Comparison of ENCODE assay signal across 11 cellular contexts in genomic region chr5:90548069-90548593, GRCh38. TPM values are rescaled to one million over a fixed set of nuclear protein-coding genes. Genes with fewer than 3 reads are reported as not detected.
A peak's percentile ranks its signal among the peaks of the same experiment; 100 is the strongest.
DNase-seq lines count a peak whose midpoint lies in the region; ATAC-seq and TF ChIP-seq lines count a peak whose summit lies in the region.
"Had no signal": no experiment of that assay in that cellular context is flagged by ENCODE, and none has a peak within 500 bp of the region (broad histone marks: within the 10 kb centered on the region; RNA-seq: fewer than 3 reads in every experiment).

No MANE protein-coding gene starts in this region.

- no TSS peak for BruUV-seq in mammary epithelial cell (replicated peaks; lab: Mats Ljungman, UMichigan)

- peak; percentile 21 for DNase-seq in left cardiac atrium
- DNase-seq in Right ventricle myocardium inferior (ENCODE audit: missing footprints) = no peak
- peak; percentile 18 to 49 for DNase-seq in NCI-H526 (lab: John Stamatoyannopoulos, UW)
- no peak for DNase-seq in left ventricle myocardium superior
- no peak for DNase-seq in NCI-H1048 (lab: John Stamatoyannopoulos, UW)
- no peak for DNase-seq in chondrocyte (ENCODE audit: low spot score)
- DNase-seq in mammary epithelial cell = no peak
- DNase-seq: activated gamma-delta T cell; KG1; stimulated activated CD8-positive, alpha-beta memory T cell treated with anti-CD3 and anti-CD28 coated beads, Interleukin-4, amount 100 ng/mL, for 48 hours had no signal

- no peak overlapping the region for H3K4me3 Mint-ChIP-seq in chondrocyte (ENCODE audit: unreplicated experiment)

- WGBS in mammary epithelial cell (ENCODE audit: low coverage, missing lambda C conversion rate) = 29% methylated on average over 5 of the region's 5 CpGs

- dilution Hi-C loops in mammary epithelial cell (cut with HindIII; ENCODE audit: low sequenced_read_pairs) = no loop called here

- TF ChIP-seq CTCF in chondrocyte (IDR thresholded peaks at IDR 0.05) (no peak), mammary epithelial cell (conservative IDR thresholded peaks at IDR 0.05 in 1 of 2, IDR thresholded peaks at IDR 0.05 in 1 of 2; ENCODE audit: extremely low read depth in 1 of 2, insufficient read depth in 1 of 2, low read depth in 1 of 2, low read length in 2 of 2) (no peak)

- peak in 1 of 2 donors; percentile 55 for ATAC-seq in left cardiac atrium
- no peak for ATAC-seq in Right ventricle myocardium inferior
- peak; percentile 75 for ATAC-seq in left ventricle myocardium superior
- ATAC-seq in GM18861 (IDR thresholded peaks at IDR 0.05; ENCODE audit: unreplicated experiment) = no peak

- in situ Hi-C loops in mammary epithelial cell (cut with MboI; ENCODE audit: low sequenced_read_pairs in 2 of 2) = loop anchor here in 1 of 2 donors (25.0 kb wide), 1 partner anchor 111 kb away; no protein-coding TSS in a partner anchor

- no peaks in the 10 kb centered on the region for H3K79me2 ChIP-seq in mammary epithelial cell (ENCODE audit: insufficient read depth, low read length)

- no peaks in the 10 kb centered on the region for H4K20me1 ChIP-seq in mammary epithelial cell (ENCODE audit: insufficient read depth, low read length)

- H3K9me3 Mint-ChIP-seq in chondrocyte (ENCODE audit: low read depth) = no peaks in the 10 kb centered on the region

- H3K9ac ChIP-seq in mammary epithelial cell (ENCODE audit: insufficient read depth, low read length) = no peak overlapping the region

- no peaks in the 10 kb centered on the region for H3K36me3 ChIP-seq in mammary epithelial cell (ENCODE audit: insufficient read depth, low read length)

- H3K27ac Mint-ChIP-seq in chondrocyte (ENCODE audit: unreplicated experiment) = no peak overlapping the region

- CTCF ChIA-PET in mammary epithelial cell (lab: Charles Lee; ENCODE audit: low non-redundant PET) = no interaction called here

- H3K4me3 ChIP-seq in mammary epithelial cell (replicated peaks in 1 of 3; ENCODE audit: insufficient read depth in 1 of 3, low read depth in 2 of 3, low read length in 3 of 3) = no peak overlapping the region

- no peaks in the 10 kb centered on the region for H3K27me3 ChIP-seq in mammary epithelial cell (ENCODE audit: insufficient read depth, low read length)

- intact Hi-C loops in left cardiac atrium (cut with DNase I) (no loop called here), Right ventricle myocardium inferior (cut with DNase I) (no loop called here), left ventricle myocardium superior (cut with micrococcal nuclease) (no loop called here), mammary epithelial cell (cut with micrococcal nuclease) (no loop called here)

- H3K4me2 ChIP-seq in mammary epithelial cell (ENCODE audit: insufficient read depth, low read depth, low read length) = no peak overlapping the region

- peaks cover 6% of the 10 kb centered on the region for H3K4me1 Mint-ChIP-seq in chondrocyte (ENCODE audit: low read depth)

- H2AFZ ChIP-seq in mammary epithelial cell (ENCODE audit: low read depth, low read length) = no peak overlapping the region

- H3K27ac ChIP-seq in mammary epithelial cell (ENCODE audit: insufficient read depth, low read depth, low read length) = no peak overlapping the region

- peaks cover 19% of the 10 kb centered on the region for H3K27me3 Mint-ChIP-seq in chondrocyte (ENCODE audit: low read depth)

- H3K36me3 Mint-ChIP-seq in chondrocyte (ENCODE audit: low read depth) = no peaks in the 10 kb centered on the region

- H3K4me1 ChIP-seq in mammary epithelial cell (ENCODE audit: insufficient read depth, low read length) = no peaks in the 10 kb centered on the region

- H3K9me3 ChIP-seq in mammary epithelial cell (replicated peaks; ENCODE audit: insufficient read depth, low read length) = no peaks in the 10 kb centered on the region

RNA-seq across cellular contexts. Expression of gene ADGRV1, which starts 10.5 kb away (rescaled TPM):
- under 1 TPM; 0.32 to 0.60 TPM for total RNA-seq in left cardiac atrium
- total RNA-seq in Right ventricle myocardium inferior = not detected
- total RNA-seq in left ventricle myocardium superior = not detected
- 1.2 to 2.7 TPM (median 1.5 TPM) in 3 replicates for total RNA-seq in chondrocyte
- under 1 TPM; 0.07 to 0.50 TPM for total RNA-seq in mammary epithelial cell
- 0.02 TPM for polyA plus RNA-seq in mammary epithelial cell
- not detected for polyA minus RNA-seq in mammary epithelial cell

RNA-seq across cellular contexts. Expression of gene LYSMD3, which starts 18.7 kb away (rescaled TPM):
- total RNA-seq in left cardiac atrium = 10 to 100 TPM; 17.3 to 30.0 TPM
- 18.6 TPM for total RNA-seq in Right ventricle myocardium inferior
- 19.8 TPM for total RNA-seq in left ventricle myocardium superior
- 20.9 to 23.9 TPM (median 23.6 TPM) in 3 replicates for total RNA-seq in chondrocyte
- 10 to 100 TPM; 16.8 to 18.7 TPM for total RNA-seq in mammary epithelial cell
- 8.1 TPM for polyA plus RNA-seq in mammary epithelial cell
- 1.3 TPM for polyA minus RNA-seq in mammary epithelial cell

Comparison
In these comparisons a context has a peak if more than half of its experiments do, and no peak if none do; other contexts are left out.
1. DNase-seq: peak in left cardiac atrium (single experiment) and NCI-H526 (2 of 2); none in Right ventricle myocardium inferior (single experiment), left ventricle myocardium superior (single experiment), NCI-H1048 (single experiment), chondrocyte (single experiment) and mammary epithelial cell (single experiment).